1 cellular context compared by ENCODE assay signal in genomic region chr2:197211881-197212342, GRCh38.
TF ChIP-seq lines count a peak whose summit lies in the region.

No MANE protein-coding gene starts in this region.

TF ChIP-seq in WTC11, 78 proteins besides CTCF, POLR2A, EP300 and RAD21 (continued from another document):
- TF ChIP-seq ZNF532 (CRISPR knock-in tag; IDR thresholded peaks at IDR 0.05; ENCODE audit: borderline replicate concordance) (no peak), ERG (CRISPR knock-in tag; IDR thresholded peaks at IDR 0.05) (no peak), CBFB (CRISPR knock-in tag; IDR thresholded peaks at IDR 0.05; ENCODE audit: low read depth) (no peak), IRF1 (CRISPR knock-in tag; IDR thresholded peaks at IDR 0.05) (no peak), ZNF512 (CRISPR knock-in tag; IDR thresholded peaks at IDR 0.05; ENCODE audit: borderline replicate concordance) (no peak), ATF3 (CRISPR knock-in tag; conservative IDR thresholded peaks at IDR 0.05) (no peak), SP1 (CRISPR knock-in tag; conservative IDR thresholded peaks at IDR 0.05) (no peak), PREB (CRISPR knock-in tag; IDR thresholded peaks at IDR 0.05; ENCODE audit: borderline replicate concordance) (no peak), SOX15 (CRISPR knock-in tag; IDR thresholded peaks at IDR 0.05) (no peak), GRHL2 (CRISPR knock-in tag; IDR thresholded peaks at IDR 0.05; ENCODE audit: insufficient replicate concordance, severe bottlenecking) (no peak)
